ENCODE assay signal across 28 cellular contexts in genomic region chr17:8476741-8477140, GRCh38.
"Had no signal": no experiment of that assay in that cellular context is flagged by ENCODE, and none has a peak within 500 bp of the region (broad histone marks: within the 10 kb centered on the region; RNA-seq: fewer than 3 reads in every experiment).

No MANE protein-coding gene starts in this region.

- H3K4me3 ChIP-seq: ascending aorta, body of pancreas, SK-N-MC had no signal

- H3K4me1 ChIP-seq: body of pancreas had no signal

- H3K9me3 Mint-ChIP-seq: activated CD4-positive, alpha-beta memory T cell treated with anti-CD3 and anti-CD28 coated beads for 36 hours; activated CD4-positive, alpha-beta T cell treated with anti-CD3 and anti-CD28 coated beads, Interleukin-2, amount 10 ng/mL, durations not matched to agents 7 days and 5 days; activated naive CD4-positive, alpha-beta T cell treated with anti-CD3 and anti-CD28 coated beads, Interleukin-2, amount 50 U/mL, for 24 hours; activated naive CD8-positive, alpha-beta T cell treated with anti-CD3 and anti-CD28 coated beads, Interleukin-2, amount 50 U/mL, for 24 hours; activated T-cell treated with anti-CD3 and anti-CD28 coated beads, Interleukin-2, amount 50 U/mL, for 24 hours; activated T-helper 1 cell treated with anti-CD3 and anti-CD28 coated beads, Interleukin-12 subunit alpha, Interleukin-12 subunit beta, Interleukin-2, Interleukin-4 antibody, amounts not matched to agents 30 ng/mL and 10 ng/mL and 1 ng/mL, durations not matched to agents 14 hours and 24 hours and 36 hours; central memory CD8-positive, alpha-beta T cell; T-cell had no signal

- H3K9me3 ChIP-seq: ascending aorta, body of pancreas had no signal

- H3K27me3 ChIP-seq: ascending aorta, body of pancreas had no signal

- DNase-seq: activated CD4-positive, alpha-beta memory T cell treated with anti-CD3 and anti-CD28 coated beads for 36 hours; activated CD4-positive, alpha-beta T cell treated with anti-CD3 and anti-CD28 coated beads, Interleukin-2, amount 10 ng/mL, durations not matched to agents 7 days and 5 days; activated CD4-positive, CD25-positive, alpha-beta regulatory T cell; activated effector memory CD4-positive, alpha-beta T cell treated with Interleukin-2 at 50 U/mL for 16 hours; activated naive CD4-positive, alpha-beta T cell; activated naive CD8-positive, alpha-beta T cell treated with anti-CD3 and anti-CD28 coated beads, Interleukin-2, amount 50 U/mL, for 24 hours; activated T-cell treated with anti-CD3 and anti-CD28 coated beads, Interleukin-2, amount 50 U/mL, for 24 hours; amniotic stem cell; body of pancreas; Kasumi-1; KBM-7; NCI-H1048; NCI-H1694; NCI-H2029; NCI-H2107; NCI-H2171 treated with DMSO at 0.1 percent for 48 hours; NCI-H345; NCI-H510A; NCI-H526 treated with DMSO at 0.1 percent for 48 hours; NCI-H82; T-cell had no signal

- FAIRE-seq: bronchial epithelial cell had no signal

- H3K27ac Mint-ChIP-seq: activated CD4-positive, alpha-beta memory T cell treated with anti-CD3 and anti-CD28 coated beads for 36 hours; activated naive CD4-positive, alpha-beta T cell treated with anti-CD3 and anti-CD28 coated beads, Interleukin-2, amount 50 U/mL, for 24 hours; activated naive CD8-positive, alpha-beta T cell treated with anti-CD3 and anti-CD28 coated beads, Interleukin-2, amount 50 U/mL, for 24 hours; activated T-cell treated with anti-CD3 and anti-CD28 coated beads, Interleukin-2, amount 50 U/mL, for 24 hours; activated T-helper 1 cell treated with anti-CD3 and anti-CD28 coated beads, Interleukin-12 subunit alpha, Interleukin-12 subunit beta, Interleukin-2, Interleukin-4 antibody, amounts not matched to agents 30 ng/mL and 10 ng/mL and 1 ng/mL, durations not matched to agents 14 hours and 24 hours and 36 hours; T-cell had no signal

- H3K27ac ChIP-seq: body of pancreas, SK-N-MC, VCaP had no signal

- ATAC-seq: activated naive CD8-positive, alpha-beta T cell treated with anti-CD3 and anti-CD28 coated beads, Interleukin-2, amount 50 U/mL, for 24 hours; body of pancreas had no signal
